Comparison of ENCODE assay signal across 8 cellular contexts in the genomic region with DNA sequence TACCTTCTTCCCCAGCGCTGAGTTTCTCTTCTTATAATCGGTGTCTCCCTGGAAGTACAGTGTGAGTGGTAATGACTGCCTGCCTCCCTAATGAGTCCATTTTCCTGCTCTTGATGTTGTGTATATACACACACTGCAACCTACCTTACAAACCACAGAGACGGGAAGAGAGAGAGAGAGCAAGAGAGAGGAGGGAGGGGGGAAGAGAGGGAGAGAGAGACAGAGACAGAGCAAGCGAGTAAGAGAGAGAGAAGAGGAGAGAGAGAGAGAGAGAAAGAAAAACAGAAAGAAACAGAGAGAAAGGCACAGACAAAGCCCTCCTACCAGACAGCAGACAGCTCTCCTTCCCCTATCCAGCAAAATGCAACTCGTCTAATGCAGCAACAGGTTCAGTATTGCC. TPM values are rescaled to one million over a fixed set of nuclear protein-coding genes. Genes with fewer than 3 reads are reported as not detected.
DNase-seq lines count a peak whose midpoint lies in the region; ATAC-seq and TF ChIP-seq lines count a peak whose summit lies in the region.

No MANE protein-coding gene starts in this region.

- H3K9ac ChIP-seq in DND-41 (ENCODE audit: low read depth, low read length) = peak overlapping the region; percentile 57

- H4K20me1 ChIP-seq in DND-41 (ENCODE audit: insufficient read depth, low read length) = no peaks in the 10 kb centered on the region

- ATAC-seq in DND-41 (ENCODE audit: insufficient read depth, low read depth) (peak; percentile 98), GM21515 (IDR thresholded peaks at IDR 0.05; ENCODE audit: unreplicated experiment) (peak; percentile 86), HG03469 (IDR thresholded peaks at IDR 0.05; ENCODE audit: unreplicated experiment) (no peak)

- H3K9me3 ChIP-seq in DND-41 (ENCODE audit: insufficient read depth, low read length, severe bottlenecking) (no peaks in the 10 kb centered on the region), neutrophil (no peaks in the 10 kb centered on the region)

- H3K27me3 ChIP-seq in DND-41 (ENCODE audit: insufficient read depth, low read length, poor library complexity) = no peaks in the 10 kb centered on the region
- H3K27me3 ChIP-seq in neutrophil = no peaks in the 10 kb centered on the region

- no peaks in the 10 kb centered on the region for H3K36me3 ChIP-seq in DND-41 (ENCODE audit: insufficient read depth, low read length)
- H3K36me3 ChIP-seq in neutrophil = no peaks in the 10 kb centered on the region

- peaks cover 28% of the 10 kb centered on the region for H3K79me2 ChIP-seq in DND-41 (ENCODE audit: insufficient read depth, low read length)

- peak overlapping the region; percentile 44 to 67 for H3K4me3 ChIP-seq in DND-41 (ENCODE audit: low read depth in 1 of 2, low read length in 2 of 2)
- H3K4me3 ChIP-seq in WI38 (ENCODE audit: low read depth, low read length) = peak overlapping the region; percentile 51
- H3K4me3 ChIP-seq in fibroblast of villous mesenchyme (ENCODE audit: low read depth, low read length) = peak overlapping the region; percentile 35
- H3K4me3 ChIP-seq in neutrophil (ENCODE audit: low read depth in 1 of 2, low read length in 1 of 2) = peak overlapping the region; percentile 5 to 19

- H3K4me1 ChIP-seq in DND-41 (ENCODE audit: insufficient read depth, low read length) = peaks cover 42% of the 10 kb centered on the region
- peaks cover 26 to 30% of the 10 kb centered on the region in 2 experiments for H3K4me1 ChIP-seq in neutrophil (ENCODE audit: control insufficient read depth in 1 of 2, insufficient read depth in 1 of 2, low read depth in 1 of 2, low read length in 1 of 2)

- TF ChIP-seq CTCF in DND-41 (IDR thresholded peaks at IDR 0.05; ENCODE audit: borderline replicate concordance, extremely low read depth, low read length, poor library complexity, severe bottlenecking) (no peak), WI38 (IDR thresholded peaks at IDR 0.05; ENCODE audit: low read depth, low read length) (no peak), fibroblast of villous mesenchyme (IDR thresholded peaks at IDR 0.05; ENCODE audit: insufficient read depth, low read depth, low read length) (no peak), neutrophil (IDR thresholded peaks at IDR 0.05) (no peak)

- peak overlapping the region; percentile 77 for H3K4me2 ChIP-seq in DND-41 (ENCODE audit: insufficient read depth, low read length)

- DNase-seq in DND-41 (peak; percentile 75), NCI-H1105 treated with DMSO at 0.1 percent for 48 hours (lab: John Stamatoyannopoulos, UW) (peak; percentile 83), fibroblast of villous mesenchyme (ENCODE audit: low read depth) (peak; percentile 37), LoVo (ENCODE audit: low spot score) (no peak)

- peak overlapping the region; percentile 84 for H3K27ac ChIP-seq in DND-41 (ENCODE audit: low read length)
- peak overlapping the region; percentile 63 for H3K27ac ChIP-seq in neutrophil

- H2AFZ ChIP-seq in DND-41 (ENCODE audit: low read depth, low read length) = peak overlapping the region; percentile 85

RNA-seq across cellular contexts. Expression of a gene that starts 46.9 kb away (rescaled TPM):
- 22.9 and 28.1 TPM in 2 replicates for total RNA-seq in fibroblast of villous mesenchyme
